16 cellular contexts compared by ENCODE assay signal in genomic region chrX:16022580-16023170, GRCh38.
A peak's percentile ranks its signal among the peaks of the same experiment; 100 is the strongest.
DNase-seq lines count a peak whose midpoint lies in the region; ATAC-seq and TF ChIP-seq lines count a peak whose summit lies in the region.
"Had no signal": no experiment of that assay in that cellular context is flagged by ENCODE, and none has a peak within 500 bp of the region (broad histone marks: within the 10 kb centered on the region; RNA-seq: fewer than 3 reads in every experiment).

No MANE protein-coding gene starts in this region.

- no peak for TF ChIP-seq POLR2A in Peyer's patch (IDR thresholded peaks at IDR 0.05)

- no peak overlapping the region for H3K4me3 ChIP-seq in Peyer's patch
- H3K4me3 ChIP-seq: ovary, thyroid gland had no signal

- ATAC-seq in esophagus mucosa, result peak; percentile 62
- ATAC-seq in HG02759 (IDR thresholded peaks at IDR 0.05; ENCODE audit: unreplicated experiment), result no peak
- ATAC-seq: activated CD8-positive, alpha-beta memory T cell treated with anti-CD3 and anti-CD28 coated beads, Interleukin-2, amount 10 ng/mL, durations not matched to agents 7 days and 5 days had no signal

- no peak overlapping the region for H3K27ac ChIP-seq in Peyer's patch
- H3K27ac ChIP-seq: ovary, thyroid gland had no signal

- no peaks in the 10 kb centered on the region for H3K36me3 ChIP-seq in Peyer's patch
- H3K36me3 ChIP-seq: ovary, thyroid gland had no signal

- peak; percentile 93 for DNase-seq in A172 (ENCODE audit: low spot score)
- DNase-seq in GM04503 (ENCODE audit: low read depth), result peak; percentile 3
- DNase-seq in RPMI7951 (ENCODE audit: low read depth), result peak; percentile 62
- no peak for DNase-seq in Peyer's patch
- DNase-seq in UCSD-AML1 (lab: John Stamatoyannopoulos, UW; ENCODE audit: unreplicated experiment), result no peak
- no peak for DNase-seq in NCI-H2081 (lab: John Stamatoyannopoulos, UW)
- DNase-seq: activated B cell treated with CpG ODN at 0.5 μM for 24 hours; activated CD8-positive, alpha-beta memory T cell treated with anti-CD3 and anti-CD28 coated beads, Interleukin-2, amount 10 ng/mL, durations not matched to agents 7 days and 5 days; activated naive CD4-positive, alpha-beta T cell treated with anti-CD3 and anti-CD28 coated beads, Interleukin-2, amount 10 ng/mL, durations not matched to agents 7 days and 5 days; DMS 273 treated with DMSO at 0.1 percent for 48 hours; NCI-H187; ovary; stimulated activated CD4-positive, alpha-beta T cell treated with anti-CD3 and anti-CD28 coated beads, Interleukin-15, amount 100 ng/mL, for 24 hours; thyroid gland had no signal

- H3K9me3 ChIP-seq in Peyer's patch, result no peaks in the 10 kb centered on the region
- H3K9me3 ChIP-seq: ovary, thyroid gland had no signal

- H3K27me3 ChIP-seq in Peyer's patch, result no peaks in the 10 kb centered on the region
- H3K27me3 ChIP-seq: ovary, thyroid gland had no signal

- H3K4me1 ChIP-seq in Peyer's patch, result no peaks in the 10 kb centered on the region
- H3K4me1 ChIP-seq: thyroid gland had no signal

- TF ChIP-seq CTCF in Peyer's patch (IDR thresholded peaks at IDR 0.05), result no peak

Comparison
In these comparisons a context has a peak if more than half of its experiments do, and no peak if none do; other contexts are left out.
1. DNase-seq: peak in A172 (single experiment), GM04503 (single experiment) and RPMI7951 (single experiment); none in Peyer's patch (0 of 3), UCSD-AML1 (single experiment) and NCI-H2081 (0 of 2).